8 cellular contexts compared by ENCODE assay signal in the genomic region with DNA sequence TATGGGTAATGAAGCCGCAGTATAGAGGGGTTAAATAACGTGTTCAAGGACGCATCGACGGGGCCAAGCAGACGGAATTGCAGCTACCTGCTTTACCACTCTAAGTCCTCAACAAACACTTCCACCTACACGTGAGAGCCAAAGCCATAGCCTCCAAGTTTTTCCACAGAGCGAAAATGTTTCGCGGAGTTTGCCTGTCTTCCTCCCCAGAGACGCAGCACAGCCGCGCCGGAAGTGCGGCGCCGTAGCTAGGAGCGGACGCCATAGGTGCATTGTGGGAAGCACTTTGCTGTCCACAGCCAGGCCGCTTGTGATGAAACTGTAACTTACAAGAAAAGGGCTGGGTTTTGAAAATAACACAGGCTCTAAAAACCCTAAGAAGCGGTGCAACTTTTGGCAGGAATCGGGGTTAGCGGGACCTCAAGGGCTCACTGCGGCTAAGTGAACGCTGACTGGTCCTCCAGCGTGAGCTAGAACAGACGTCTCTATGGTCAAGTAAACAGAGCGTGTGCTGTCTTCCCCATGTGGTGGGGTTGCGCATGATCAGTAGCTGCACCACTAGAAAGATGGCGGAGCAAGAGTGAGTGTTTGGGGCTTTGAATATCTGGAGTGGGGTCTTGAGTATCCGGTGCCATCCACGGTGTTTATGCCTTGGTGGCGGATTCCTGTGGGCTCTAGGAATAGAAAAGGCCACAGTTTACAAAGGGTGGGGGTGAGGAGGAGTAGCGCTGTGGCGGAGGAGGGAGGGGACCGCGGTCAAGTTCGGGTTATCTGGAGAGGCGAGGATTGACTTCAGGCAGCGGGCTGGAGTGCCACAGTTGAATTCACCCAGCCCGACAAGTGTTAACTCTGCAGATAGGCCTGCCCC. TPM values are rescaled to one million over a fixed set of nuclear protein-coding genes. Genes with fewer than 3 reads are reported as not detected.
DNase-seq lines count a peak whose midpoint lies in the region; ATAC-seq and TF ChIP-seq lines count a peak whose summit lies in the region.

TSS of gene RPL7L1 (plus strand) at position 245 of the 868 bp plus-strand sequence. CDS start at position 540, 295 bp downstream.

- 0 out of 2 replicates have a peak, but pooled peaks have one; percentile 14 for TF ChIP-seq CTCF in PC-9 (conservative IDR thresholded peaks at IDR 0.05)

- peak; percentile 89 for ATAC-seq in GM21619 (IDR thresholded peaks at IDR 0.05; ENCODE audit: unreplicated experiment)

- H3K9me2 ChIP-seq in PC-9 (ENCODE audit: insufficient read depth), result no peaks in the 10 kb centered on the region

- 0 to 1% methylated on average over 41 of the region's 41 CpGs for WGBS in esophagus, 2 donors

- H3K4me3 ChIP-seq in PC-9 (peak within 1 kb of the TSS; percentile 96), esophagus (ENCODE audit: low read depth in 1 of 2, low read length in 2 of 2) (peak within 1 kb of the TSS; percentile 85 to 86), muscle layer of colon (ENCODE audit: low read depth in 1 of 2, low read length in 2 of 2) (peak within 1 kb of the TSS; percentile 55 to 98)

- peak within 1 kb of the TSS; percentile 94 for H2AFZ ChIP-seq in PC-9

- POLR2A ChIA-PET in PC-9 (lab: Charles Lee; ENCODE audit: unreplicated experiment), result interaction anchor here (0.5 to 1.1 kb wide), 14 partner anchors 12 to 1089 kb away, joined by 3 to 11 read pairs (median 6); partner anchors contain the start of genes KLHDC3, TBCC and UBR2

- H3K79me2 ChIP-seq in PC-9 (ENCODE audit: low read depth), result peaks cover 46% of the 10 kb centered on the region

- intact Hi-C loops in PC-9 (cut with micrococcal nuclease; ENCODE audit: unreplicated experiment), result loop anchor here (5.0 to 10.0 kb wide), 4 partner anchors 202 to 1097 kb away; partner anchors contain the start of gene PRICKLE4

- no peaks in the 10 kb centered on the region for H3K27me3 ChIP-seq in PC-9 (ENCODE audit: insufficient read depth, low read depth)
- H3K27me3 ChIP-seq in esophagus (ENCODE audit: control insufficient read depth in 1 of 2, insufficient read depth in 2 of 2, low read length in 2 of 2), result no peaks in the 10 kb centered on the region
- no peaks in the 10 kb centered on the region for H3K27me3 ChIP-seq in muscle layer of colon (ENCODE audit: control insufficient read depth in 1 of 2, insufficient read depth in 2 of 2, low read length in 2 of 2)

- H3K4me2 ChIP-seq in PC-9, result peak within 1 kb of the TSS; percentile 90

- CTCF ChIA-PET in PC-9 (lab: Charles Lee), result interaction anchor here (0.5 to 0.7 kb wide), 2 partner anchors 210 to 1100 kb away, joined by 3 to 4 read pairs; partner anchors contain the start of gene FRS3

- peaks cover 11% of the 10 kb centered on the region for H4K20me1 ChIP-seq in PC-9 (ENCODE audit: insufficient read depth)

- peaks cover 21% of the 10 kb centered on the region for H3K36me3 ChIP-seq in PC-9 (ENCODE audit: low read depth)
- H3K36me3 ChIP-seq in esophagus (ENCODE audit: control insufficient read depth in 2 of 2, insufficient read depth in 2 of 2, low read length in 1 of 2), result peaks cover 11% of the 10 kb centered on the region in 2 donors
- peaks cover 25% of the 10 kb centered on the region for H3K36me3 ChIP-seq in muscle layer of colon (ENCODE audit: insufficient read depth, low read length)

- BruUV-seq in PC-9 (replicated peaks; lab: Mats Ljungman, UMichigan), result no TSS peak

- H3K4me1 ChIP-seq in PC-9 (replicated peaks; ENCODE audit: insufficient read depth) (peaks cover 10% of the 10 kb centered on the region), esophagus (ENCODE audit: control insufficient read depth in 2 of 2, insufficient read depth in 2 of 2, low read length in 1 of 2) (no peaks in the 10 kb centered on the region), muscle layer of colon (ENCODE audit: insufficient read depth, low read length) (peaks cover 9% of the 10 kb centered on the region)

- peak; percentile 95 for DNase-seq in DMS53 (lab: John Stamatoyannopoulos, UW)
- peak; percentile 74 to 84 for DNase-seq in PC-9
- peak; percentile 82 for DNase-seq in activated T-cell treated with anti-CD3 and anti-CD28 coated beads, Interleukin-2, amount 50 U/mL, for 1 hour
- DNase-seq in stimulated activated CD8-positive, alpha-beta memory T cell treated with anti-CD3 and anti-CD28 coated beads, Interleukin-7, amount 100 ng/mL, for 24 hours (ENCODE audit: low read depth), result peak; percentile 53

- no peak for TF ChIP-seq RAD21 in Ishikawa (IDR thresholded peaks at IDR 0.05; ENCODE audit: low read depth)

- TF ChIP-seq EP300 in Ishikawa (IDR thresholded peaks at IDR 0.05; ENCODE audit: borderline replicate concordance), result no peak

- no peaks in the 10 kb centered on the region for H3K9me3 ChIP-seq in PC-9 (ENCODE audit: insufficient read depth, low read depth)
- H3K9me3 ChIP-seq in esophagus (ENCODE audit: control insufficient read depth in 2 of 2, insufficient read depth in 1 of 2, low read depth in 1 of 2, low read length in 1 of 2), result no peaks in the 10 kb centered on the region
- H3K9me3 ChIP-seq in muscle layer of colon (ENCODE audit: low read length), result no peaks in the 10 kb centered on the region

- peaks cover 27% of the 10 kb centered on the region; the same call in 1 of the 2 replicates for H3F3A ChIP-seq in PC-9 (ENCODE audit: insufficient read depth, low read depth)

- peak within 1 kb of the TSS; percentile 95 for H3K9ac ChIP-seq in muscle layer of colon (ENCODE audit: low read length)

- H3K27ac ChIP-seq in PC-9 (peak within 1 kb of the TSS; percentile 91), esophagus (ENCODE audit: low read depth in 2 of 2, low read length in 1 of 2) (peak within 1 kb of the TSS; percentile 89 to 96), muscle layer of colon (ENCODE audit: low read depth, low read length) (peak within 1 kb of the TSS; percentile 89)

TF ChIP-seq in Ishikawa, 13 proteins besides CTCF, POLR2A, EP300 and RAD21:
- TF ChIP-seq CREB1 (IDR thresholded peaks at IDR 0.05; ENCODE audit: low read depth), result peak; percentile 83
- TF ChIP-seq EGR1 (IDR thresholded peaks at IDR 0.05), result peak; percentile 3; the same call in 1 of the 2 replicates
- TF ChIP-seq TEAD4 (IDR thresholded peaks at IDR 0.05), result 0 out of 2 replicates have a peak, but pooled peaks have one; percentile 3
- TF ChIP-seq ZBTB7A (IDR thresholded peaks at IDR 0.05; ENCODE audit: low read depth), result no peak
- TF ChIP-seq, protein P1, sequence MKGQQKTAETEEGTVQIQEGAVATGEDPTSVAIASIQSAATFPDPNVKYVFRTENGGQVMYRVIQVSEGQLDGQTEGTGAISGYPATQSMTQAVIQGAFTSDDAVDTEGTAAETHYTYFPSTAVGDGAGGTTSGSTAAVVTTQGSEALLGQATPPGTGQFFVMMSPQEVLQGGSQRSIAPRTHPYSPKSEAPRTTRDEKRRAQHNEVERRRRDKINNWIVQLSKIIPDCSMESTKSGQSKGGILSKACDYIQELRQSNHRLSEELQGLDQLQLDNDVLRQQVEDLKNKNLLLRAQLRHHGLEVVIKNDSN (IDR thresholded peaks at IDR 0.05), result peak; percentile 82
- peak; percentile 95 for TF ChIP-seq TAF1 (IDR thresholded peaks at IDR 0.05; ENCODE audit: low read depth)
- peak; percentile 42; the same call in 1 of the 2 replicates for TF ChIP-seq TCF12 (IDR thresholded peaks at IDR 0.05; ENCODE audit: low read depth)
- TF ChIP-seq, protein P2, sequence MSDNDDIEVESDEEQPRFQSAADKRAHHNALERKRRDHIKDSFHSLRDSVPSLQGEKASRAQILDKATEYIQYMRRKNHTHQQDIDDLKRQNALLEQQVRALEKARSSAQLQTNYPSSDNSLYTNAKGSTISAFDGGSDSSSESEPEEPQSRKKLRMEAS (IDR thresholded peaks at IDR 0.05), result peak; percentile 91
- no peak for TF ChIP-seq CEBPB (IDR thresholded peaks at IDR 0.05)
- peak; percentile 91 for TF ChIP-seq YY1 (IDR thresholded peaks at IDR 0.05; ENCODE audit: low read depth)
- TF ChIP-seq NFIC (IDR thresholded peaks at IDR 0.05), result no peak
- TF ChIP-seq, protein P3, sequence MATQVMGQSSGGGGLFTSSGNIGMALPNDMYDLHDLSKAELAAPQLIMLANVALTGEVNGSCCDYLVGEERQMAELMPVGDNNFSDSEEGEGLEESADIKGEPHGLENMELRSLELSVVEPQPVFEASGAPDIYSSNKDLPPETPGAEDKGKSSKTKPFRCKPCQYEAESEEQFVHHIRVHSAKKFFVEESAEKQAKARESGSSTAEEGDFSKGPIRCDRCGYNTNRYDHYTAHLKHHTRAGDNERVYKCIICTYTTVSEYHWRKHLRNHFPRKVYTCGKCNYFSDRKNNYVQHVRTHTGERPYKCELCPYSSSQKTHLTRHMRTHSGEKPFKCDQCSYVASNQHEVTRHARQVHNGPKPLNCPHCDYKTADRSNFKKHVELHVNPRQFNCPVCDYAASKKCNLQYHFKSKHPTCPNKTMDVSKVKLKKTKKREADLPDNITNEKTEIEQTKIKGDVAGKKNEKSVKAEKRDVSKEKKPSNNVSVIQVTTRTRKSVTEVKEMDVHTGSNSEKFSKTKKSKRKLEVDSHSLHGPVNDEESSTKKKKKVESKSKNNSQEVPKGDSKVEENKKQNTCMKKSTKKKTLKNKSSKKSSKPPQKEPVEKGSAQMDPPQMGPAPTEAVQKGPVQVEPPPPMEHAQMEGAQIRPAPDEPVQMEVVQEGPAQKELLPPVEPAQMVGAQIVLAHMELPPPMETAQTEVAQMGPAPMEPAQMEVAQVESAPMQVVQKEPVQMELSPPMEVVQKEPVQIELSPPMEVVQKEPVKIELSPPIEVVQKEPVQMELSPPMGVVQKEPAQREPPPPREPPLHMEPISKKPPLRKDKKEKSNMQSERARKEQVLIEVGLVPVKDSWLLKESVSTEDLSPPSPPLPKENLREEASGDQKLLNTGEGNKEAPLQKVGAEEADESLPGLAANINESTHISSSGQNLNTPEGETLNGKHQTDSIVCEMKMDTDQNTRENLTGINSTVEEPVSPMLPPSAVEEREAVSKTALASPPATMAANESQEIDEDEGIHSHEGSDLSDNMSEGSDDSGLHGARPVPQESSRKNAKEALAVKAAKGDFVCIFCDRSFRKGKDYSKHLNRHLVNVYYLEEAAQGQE (IDR thresholded peaks at IDR 0.05; ENCODE audit: low read depth), result 0 out of 2 replicates have a peak, but pooled peaks have one; percentile 9
- TF ChIP-seq FOXM1 (IDR thresholded peaks at IDR 0.05; ENCODE audit: borderline replicate concordance, low read depth), result peak; percentile 29; the same call in 1 of the 2 replicates

RNA-seq across cellular contexts. Expression of gene RPL7L1, which starts in this region (rescaled TPM):
- total RNA-seq in PC-9 (2021), result 84.1 and 87.1 TPM in 2 replicates
- 10 to 100 TPM; 32.7 to 39.4 TPM for polyA plus RNA-seq in esophagus

Comparison
In these comparisons a context has a peak if more than half of its experiments do, and no peak if none do; other contexts are left out.
1. Peak in every context shown above with its lines: DNase-seq, ATAC-seq, H3K4me3 ChIP-seq and H3K27ac ChIP-seq.